ENCODE assay signal across 1 cellular context in genomic region chr16:55508941-55509920, GRCh38.
A peak's percentile ranks its signal among the peaks of the same experiment; 100 is the strongest.
TF ChIP-seq lines count a peak whose summit lies in the region.

Gene LPCAT2 (plus strand): TSS chr16:55509072. CDS start chr16:55509182, 110 bp downstream.

TF ChIP-seq in A549, 52 proteins besides CTCF, POLR2A, EP300 and RAD21 (continued from another document):
- TF ChIP-seq CBX2 (IDR thresholded peaks at IDR 0.05; ENCODE audit: borderline replicate concordance, low read depth) (no peak), ZFP36 (IDR thresholded peaks at IDR 0.05; ENCODE audit: borderline replicate concordance, partially characterized antibody) (no peak), NPAS2 (CRISPR knock-in tag; IDR thresholded peaks at IDR 0.05; ENCODE audit: borderline replicate concordance) (no peak), FOSB (CRISPR knock-in tag; IDR thresholded peaks at IDR 0.05) (no peak), HEYL (CRISPR knock-in tag; IDR thresholded peaks at IDR 0.05) (no peak), KDM5A (IDR thresholded peaks at IDR 0.05) (no peak), PHF8 (IDR thresholded peaks at IDR 0.05; ENCODE audit: borderline replicate concordance, low read depth) (peak; percentile 61; the same call in 1 of the 2 replicates), ZSCAN20 (CRISPR knock-in tag; IDR thresholded peaks at IDR 0.05) (no peak), ZNF302 (CRISPR knock-in tag; IDR thresholded peaks at IDR 0.05) (no peak), KDM1A (IDR thresholded peaks at IDR 0.05; ENCODE audit: low read depth) (no peak), EHF (CRISPR knock-in tag; IDR thresholded peaks at IDR 0.05) (no peak), NFE2L2 (conservative IDR thresholded peaks at IDR 0.05; ENCODE audit: low read length) (no peak), TFCP2L1 (CRISPR knock-in tag; IDR thresholded peaks at IDR 0.05) (no peak)
